In genomic region chr15:19992428-19992827, GRCh38 we compare ENCODE assay signal across 25 cellular contexts.
"Had no signal": no experiment of that assay in that cellular context is flagged by ENCODE, and none has a peak within 500 bp of the region (broad histone marks: within the 10 kb centered on the region; RNA-seq: fewer than 3 reads in every experiment).

No MANE protein-coding gene starts in this region.

- ATAC-seq: effector memory CD8-positive, alpha-beta T cell; esophagus mucosa; gastrocnemius medialis; heart right ventricle; left cardiac atrium; left lung; left ventricle myocardium superior; lower lobe of right lung; mucosa of descending colon; naive thymus-derived CD8-positive, alpha-beta T cell had no signal

- H3K27me3 Mint-ChIP-seq: dendritic cell treated with granulocyte-macrophage colony-stimulating factor and Interleukin-4, amounts not matched to agents 40 ng/mL and 50 ng/mL, for 4 days; effector memory CD8-positive, alpha-beta T cell; naive B cell had no signal

- H3K27ac Mint-ChIP-seq: dendritic cell treated with granulocyte-macrophage colony-stimulating factor and Interleukin-4, amounts not matched to agents 40 ng/mL and 50 ng/mL, for 4 days; effector memory CD8-positive, alpha-beta T cell; endodermal cell; mesothelial cell of epicardium; naive B cell; naive thymus-derived CD8-positive, alpha-beta T cell had no signal

- H3K4me3 ChIP-seq: esophagus squamous epithelium, gastrocnemius medialis, heart right ventricle, left lung, lower lobe of right lung, mucosa of descending colon had no signal

- H3K27me3 ChIP-seq: esophagus squamous epithelium, gastrocnemius medialis, left lung had no signal

- H3K27ac ChIP-seq: epithelial cell of prostate, esophagus squamous epithelium, gastrocnemius medialis, heart right ventricle, left lung, lower lobe of right lung had no signal

- H3K4me3 Mint-ChIP-seq: dendritic cell treated with granulocyte-macrophage colony-stimulating factor and Interleukin-4, amounts not matched to agents 40 ng/mL and 50 ng/mL, for 4 days; effector memory CD8-positive, alpha-beta T cell; endodermal cell; mesothelial cell of epicardium; naive B cell; naive thymus-derived CD8-positive, alpha-beta T cell had no signal

- H3K36me3 Mint-ChIP-seq: mesothelial cell of epicardium, naive B cell had no signal

- H3K4me1 ChIP-seq: esophagus squamous epithelium, gastrocnemius medialis, heart right ventricle, left lung, lower lobe of right lung had no signal

- H3K9me3 ChIP-seq: esophagus squamous epithelium, gastrocnemius medialis, lower lobe of right lung had no signal

- DNase-seq: cortex of kidney; effector CD8-positive, alpha-beta T cell; effector memory CD8-positive, alpha-beta T cell; endodermal cell; erythroblast; esophagus squamous epithelium; foreskin fibroblast; foreskin melanocyte; gastrocnemius medialis; glutamatergic neuron; head of caudate nucleus; heart right ventricle; hippocampal formation; left cardiac atrium; left lung; left ventricle myocardium superior; lower lobe of right lung; mesenchymal stem cell; mucosa of descending colon; naive B cell; naive thymus-derived CD8-positive, alpha-beta T cell had no signal

- H3K4me1 Mint-ChIP-seq: endodermal cell, mesothelial cell of epicardium, naive B cell had no signal

- H3K36me3 ChIP-seq: esophagus squamous epithelium, gastrocnemius medialis, heart right ventricle, left lung, lower lobe of right lung had no signal
